In the genomic region with DNA sequence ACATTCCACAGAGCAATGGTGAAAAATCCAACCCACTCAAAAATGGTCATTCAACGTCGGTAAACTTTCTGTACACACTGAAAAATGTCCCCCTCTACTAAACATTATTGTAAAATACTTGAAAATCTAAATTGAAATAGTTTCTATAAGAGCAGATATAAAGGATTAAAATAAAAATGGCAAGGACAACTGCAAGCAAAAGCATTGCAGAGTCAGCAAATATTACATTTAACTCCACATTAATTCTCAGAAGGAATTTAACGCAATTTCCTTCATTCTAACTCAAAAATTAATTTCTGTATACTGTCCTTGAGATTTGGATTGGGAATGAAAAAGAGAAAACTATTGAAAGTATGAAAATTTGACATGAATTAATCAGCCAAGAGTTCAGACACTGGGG, we compare ENCODE assay signal across 26 cellular contexts.
"Had no signal": no experiment of that assay in that cellular context is flagged by ENCODE, and none has a peak within 500 bp of the region (broad histone marks: within the 10 kb centered on the region; RNA-seq: fewer than 3 reads in every experiment).

No MANE protein-coding gene starts in this region.

- ATAC-seq: effector memory CD8-positive, alpha-beta T cell; esophagus mucosa; gastrocnemius medialis; heart right ventricle; left cardiac atrium; left lung; left ventricle myocardium superior; lower lobe of right lung; mucosa of descending colon had no signal

- H3K4me1 ChIP-seq: lower lobe of right lung had no signal

- FAIRE-seq: endometrium, islet of Langerhans, keratinocyte had no signal

- H3K36me3 ChIP-seq: colonic mucosa, esophagus squamous epithelium, gastrocnemius medialis, heart right ventricle, left lung, lower lobe of right lung had no signal

- H3K27me3 ChIP-seq: colonic mucosa, esophagus squamous epithelium, gastrocnemius medialis, heart right ventricle, left lung had no signal

- H3K4me3 ChIP-seq: colonic mucosa, esophagus squamous epithelium, gastrocnemius medialis, heart right ventricle, left lung, lower lobe of right lung, mucosa of descending colon had no signal

- H3K27ac ChIP-seq: colonic mucosa, epithelial cell of prostate, esophagus squamous epithelium, gastrocnemius medialis, heart right ventricle, left lung, lower lobe of right lung had no signal

- H3K9me3 ChIP-seq: colonic mucosa, esophagus squamous epithelium, gastrocnemius medialis, heart right ventricle, left lung, lower lobe of right lung, mucosa of descending colon had no signal

- DNase-seq: colonic mucosa; cortex of kidney; effector CD8-positive, alpha-beta T cell; effector memory CD8-positive, alpha-beta T cell; endodermal cell; erythroblast; esophagus squamous epithelium; foreskin fibroblast; foreskin melanocyte; gastrocnemius medialis; glutamatergic neuron; head of caudate nucleus; heart right ventricle; hippocampal formation; left cardiac atrium; left lung; left ventricle myocardium superior; lower lobe of right lung; mesenchymal stem cell; mucosa of descending colon; naive B cell had no signal
